1 cellular context compared by ENCODE assay signal in genomic region chr1:5937373-5937857, GRCh38.
TF ChIP-seq lines count a peak whose summit lies in the region.

No MANE protein-coding gene starts in this region.

TF ChIP-seq in neural cell, 6 proteins besides CTCF, POLR2A, EP300 and RAD21 (continued from another document):
- TF ChIP-seq SMC3 (conservative IDR thresholded peaks at IDR 0.05; ENCODE audit: poor library complexity): no peak
- no peak for TF ChIP-seq EZH2 (IDR thresholded peaks at IDR 0.05; ENCODE audit: borderline replicate concordance, insufficient read depth, low read length, poor library complexity, severe bottlenecking)
